In the genomic region with DNA sequence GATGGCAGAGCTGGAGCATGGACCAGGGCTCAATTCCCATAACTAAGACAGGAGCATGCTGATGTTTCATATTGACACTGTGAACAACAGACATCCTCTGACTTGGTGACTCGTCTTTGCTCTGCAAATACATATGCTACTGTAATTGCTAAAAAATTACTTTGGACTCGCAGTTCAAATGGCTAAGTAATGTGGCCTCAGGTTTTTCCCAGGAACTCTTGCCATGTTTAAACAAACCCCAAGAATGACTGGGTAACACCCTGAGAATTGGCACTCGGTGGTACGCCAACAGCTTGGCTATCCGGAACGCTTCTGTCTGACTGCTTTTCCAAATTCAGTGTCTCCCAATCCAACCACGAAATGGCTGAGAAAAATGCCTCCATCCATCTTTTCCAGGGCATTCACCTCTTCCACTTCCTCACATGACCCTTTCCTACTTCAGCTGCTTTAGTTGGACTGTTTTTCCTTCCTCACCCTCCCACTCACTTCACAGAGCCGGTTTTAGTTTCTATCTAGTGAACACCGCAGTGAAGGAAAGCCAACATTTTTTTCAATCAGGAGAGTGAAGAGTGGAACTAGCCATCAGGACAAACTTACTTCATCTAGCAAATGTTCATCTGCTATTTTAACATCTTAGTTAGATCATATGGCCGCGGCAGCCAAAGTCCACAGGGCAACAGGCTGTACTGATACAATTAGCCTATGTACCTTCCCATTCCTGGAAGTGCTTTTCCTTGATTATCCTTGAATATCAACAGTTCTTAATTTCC, we compare ENCODE assay signal across 21 cellular contexts.
DNase-seq lines count a peak whose midpoint lies in the region; ATAC-seq and TF ChIP-seq lines count a peak whose summit lies in the region.
"Had no signal": no experiment of that assay in that cellular context is flagged by ENCODE, and none has a peak within 500 bp of the region (broad histone marks: within the 10 kb centered on the region; RNA-seq: fewer than 3 reads in every experiment).

No MANE protein-coding gene starts in this region.

- in situ Hi-C loops in astrocyte of the spinal cord (cut with HindIII; ENCODE audit: low sequenced_read_pairs): no loop called here

- H3K27ac ChIP-seq in tibial nerve (peak overlapping the region in 3 of 4 donors; percentile 7 to 73 (median 31)), thyroid gland (no peak overlapping the region)
- H3K27ac ChIP-seq: lower lobe of right lung, thoracic aorta had no signal

- ATAC-seq in Right ventricle myocardium inferior (peak; percentile 39), left ventricle myocardium superior (peak; percentile 53), HG03520 (IDR thresholded peaks at IDR 0.05; ENCODE audit: unreplicated experiment) (no peak), HG02642 (IDR thresholded peaks at IDR 0.05; ENCODE audit: poor library complexity, unreplicated experiment) (no peak)
- ATAC-seq: esophagus mucosa, lower lobe of right lung, natural killer cell had no signal

- peaks cover 0 to 45% (median 12%) of the 10 kb centered on the region in 4 donors for H3K4me1 ChIP-seq in tibial nerve
- H3K4me1 ChIP-seq in thyroid gland: peaks cover 11% of the 10 kb centered on the region in 2 donors

- DNase-seq in Right ventricle myocardium inferior (ENCODE audit: missing footprints) (no peak), cardiac septum (ENCODE audit: low spot score) (no peak), astrocyte of the spinal cord (ENCODE audit: low read depth, low spot score) (peak; percentile 27), left ventricle myocardium superior (no peak), tibial nerve (ENCODE audit: low spot score in 2 of 2) (no peak), thyroid gland (no peak)
- DNase-seq: ACHN; activated CD4-positive, alpha-beta T cell treated with anti-CD3 and anti-CD28 coated beads for 1 hour; activated CD8-positive, alpha-beta memory T cell treated with anti-CD3 and anti-CD28 coated beads, Interleukin-2, amount 50 U/mL, for 4 hours; activated naive CD4-positive, alpha-beta T cell treated with anti-CD3 and anti-CD28 coated beads for 36 hours; central memory CD4-positive, alpha-beta T cell; COR-L47; lower lobe of right lung; natural killer cell; NCI-H187 treated with DMSO at 0.1 percent for 48 hours; NCI-H526; stimulated activated CD4-positive, alpha-beta T cell treated with anti-CD3 and anti-CD28 coated beads, Interleukin-1b, Interleukin-23, amount 100 ng/mL, for 48 hours had no signal

- TF ChIP-seq POLR2A in tibial nerve (IDR thresholded peaks at IDR 0.05): no peak
- TF ChIP-seq POLR2A in thyroid gland (IDR thresholded peaks at IDR 0.05): no peak

- H3K4me3 ChIP-seq in astrocyte of the spinal cord (ENCODE audit: low read depth, low read length): no peak overlapping the region
- H3K4me3 ChIP-seq in tibial nerve: no peak overlapping the region
- H3K4me3 ChIP-seq in thyroid gland (replicated peaks in 1 of 3): no peak overlapping the region
- H3K4me3 ChIP-seq: lower lobe of right lung, thoracic aorta had no signal

- WGBS in tibial nerve, 2 donors: 56 to 66% methylated on average over 11 of the region's 11 CpGs
- WGBS in thyroid gland, 2 donors: 60 to 71% methylated on average over 11 of the region's 11 CpGs

- intact Hi-C loops in Right ventricle myocardium inferior (cut with DNase I): no loop called here
- intact Hi-C loops in cardiac septum (cut with DNase I): loop anchor here (10.0 kb wide), 1 partner anchor 310 kb away; no protein-coding TSS in a partner anchor
- intact Hi-C loops in left ventricle myocardium superior (cut with micrococcal nuclease): no loop called here
- intact Hi-C loops in thyroid gland (cut with DNase I): no loop called here

- no peak for TF ChIP-seq EP300 in tibial nerve (IDR thresholded peaks at IDR 0.05)

- no peak for TF ChIP-seq CTCF in astrocyte of the spinal cord (IDR thresholded peaks at IDR 0.05; ENCODE audit: low read depth, low read length)
- TF ChIP-seq CTCF in tibial nerve (IDR thresholded peaks at IDR 0.05): no peak
- no peak for TF ChIP-seq CTCF in thyroid gland (IDR thresholded peaks at IDR 0.05)

- H3K9me3 ChIP-seq in tibial nerve (no peaks in the 10 kb centered on the region), thyroid gland (no peaks in the 10 kb centered on the region)
- H3K9me3 ChIP-seq: lower lobe of right lung, thoracic aorta had no signal

- H3K27me3 ChIP-seq in tibial nerve (no peaks in the 10 kb centered on the region), thyroid gland (no peaks in the 10 kb centered on the region)

- H3K36me3 ChIP-seq in tibial nerve: no peaks in the 10 kb centered on the region
- no peaks in the 10 kb centered on the region for H3K36me3 ChIP-seq in thyroid gland
- H3K36me3 ChIP-seq: lower lobe of right lung, thoracic aorta had no signal

Comparison
In these comparisons a context has a peak if more than half of its experiments do, and no peak if none do; other contexts are left out.
1. ATAC-seq: peak in Right ventricle myocardium inferior (single experiment) and left ventricle myocardium superior (single experiment); none in HG03520 (single experiment) and HG02642 (single experiment).
2. H3K27ac ChIP-seq: peak in tibial nerve (3 of 4); none in thyroid gland (0 of 3).